Comparison of ENCODE assay signal across 2 cellular contexts in the genomic region with DNA sequence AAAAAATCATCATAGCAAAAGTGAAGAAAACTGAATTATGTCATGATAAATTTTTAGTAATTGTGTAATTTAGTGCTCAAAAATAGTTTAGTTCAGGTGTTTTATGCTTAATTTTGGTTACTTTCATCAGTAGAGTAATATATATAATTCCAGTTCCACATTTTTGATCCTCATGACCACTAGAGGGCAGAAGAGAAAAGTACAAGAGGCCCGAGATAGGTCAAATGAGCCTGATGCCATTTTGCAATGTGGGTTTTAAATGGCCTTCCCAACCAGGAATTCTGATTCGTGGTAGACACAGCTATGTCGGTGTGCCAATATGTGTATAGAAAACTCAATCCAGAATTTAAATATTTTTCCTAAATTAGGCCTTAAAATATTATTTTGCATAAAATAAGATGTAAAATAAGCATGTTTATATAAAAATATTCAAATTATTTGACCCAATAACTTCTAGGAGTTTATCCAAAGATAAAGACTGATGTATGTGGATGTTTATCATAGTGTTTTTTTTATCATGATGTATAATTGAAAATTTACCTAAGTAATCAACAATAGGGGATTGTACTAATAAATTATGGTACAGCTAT.
A peak's percentile ranks its signal among the peaks of the same experiment; 100 is the strongest.
TF ChIP-seq lines count a peak whose summit lies in the region.

No MANE protein-coding gene starts in this region.

TF ChIP-seq in IMR-90, 13 proteins besides CTCF, POLR2A, EP300 and RAD21:
- TF ChIP-seq SMC3 (IDR thresholded peaks at IDR 0.05; ENCODE audit: low read depth, low read length) (peak; percentile 57), MAZ (IDR thresholded peaks at IDR 0.05; ENCODE audit: borderline replicate concordance, low read depth, low read length) (no peak), NFE2L2 (IDR thresholded peaks at IDR 0.05; ENCODE audit: low read depth, low read length) (no peak), MXI1 (IDR thresholded peaks at IDR 0.05; ENCODE audit: borderline replicate concordance, low read depth, low read length) (no peak), MAFK (IDR thresholded peaks at IDR 0.05; ENCODE audit: low read depth, low read length) (no peak)
- TF ChIP-seq, protein P1, sequence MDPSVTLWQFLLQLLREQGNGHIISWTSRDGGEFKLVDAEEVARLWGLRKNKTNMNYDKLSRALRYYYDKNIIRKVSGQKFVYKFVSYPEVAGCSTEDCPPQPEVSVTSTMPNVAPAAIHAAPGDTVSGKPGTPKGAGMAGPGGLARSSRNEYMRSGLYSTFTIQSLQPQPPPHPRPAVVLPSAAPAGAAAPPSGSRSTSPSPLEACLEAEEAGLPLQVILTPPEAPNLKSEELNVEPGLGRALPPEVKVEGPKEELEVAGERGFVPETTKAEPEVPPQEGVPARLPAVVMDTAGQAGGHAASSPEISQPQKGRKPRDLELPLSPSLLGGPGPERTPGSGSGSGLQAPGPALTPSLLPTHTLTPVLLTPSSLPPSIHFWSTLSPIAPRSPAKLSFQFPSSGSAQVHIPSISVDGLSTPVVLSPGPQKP (IDR thresholded peaks at IDR 0.05; ENCODE audit: borderline replicate concordance, low read depth, low read length), result no peak
TF ChIP-seq in IMR-90: peak in this region for 1.

TF ChIP-seq in liver, 16 proteins besides CTCF, POLR2A, EP300 and RAD21:
- TF ChIP-seq GABPA (IDR thresholded peaks at IDR 0.05 in 1 of 2, conservative IDR thresholded peaks at IDR 0.05 in 1 of 2) (no peak), YY1 (IDR thresholded peaks at IDR 0.05) (peak; percentile 86)
TF ChIP-seq in liver: peak in this region for 1.
